Comparison of ENCODE assay signal across 1 cellular context in genomic region chr13:32060319-32060924, GRCh38.
TF ChIP-seq lines count a peak whose summit lies in the region.

No MANE protein-coding gene starts in this region.

TF ChIP-seq in HepG2, 621 proteins besides CTCF, POLR2A, EP300 and RAD21:
- TF ChIP-seq NFYB (CRISPR knock-in tag; IDR thresholded peaks at IDR 0.05) (no peak), MYPOP (CRISPR knock-in tag; IDR thresholded peaks at IDR 0.05) (0 out of 2 replicates have a peak, but pooled peaks have one; percentile 0), NCOR1 (IDR thresholded peaks at IDR 0.05; ENCODE audit: borderline replicate concordance, low read length) (no peak), TCF12 (IDR thresholded peaks at IDR 0.05) (no peak), TCF12 (CRISPR knock-in tag; IDR thresholded peaks at IDR 0.05) (no peak), YEATS2 (CRISPR knock-in tag; IDR thresholded peaks at IDR 0.05; ENCODE audit: borderline replicate concordance) (no peak), HOMEZ (CRISPR knock-in tag; IDR thresholded peaks at IDR 0.05; ENCODE audit: low read depth) (peak; percentile 28; the same call in 1 of the 2 replicates), ETS1 (CRISPR knock-in tag; IDR thresholded peaks at IDR 0.05) (no peak), BCL6 (CRISPR knock-in tag; IDR thresholded peaks at IDR 0.05) (0 out of 2 replicates have a peak, but pooled peaks have one; percentile 20), BRCA1 (CRISPR knock-in tag; IDR thresholded peaks at IDR 0.05) (no peak), ZNF343 (CRISPR knock-in tag; IDR thresholded peaks at IDR 0.05) (no peak), CEBPG (CRISPR knock-in tag; IDR thresholded peaks at IDR 0.05) (no peak), ZNF839 (CRISPR knock-in tag; IDR thresholded peaks at IDR 0.05; ENCODE audit: borderline replicate concordance) (no peak), ZNF253 (CRISPR knock-in tag; IDR thresholded peaks at IDR 0.05; ENCODE audit: borderline replicate concordance) (no peak), FOXO1 (CRISPR knock-in tag; IDR thresholded peaks at IDR 0.05) (no peak), ZNF598 (CRISPR knock-in tag; IDR thresholded peaks at IDR 0.05; ENCODE audit: borderline replicate concordance) (no peak), KLF13 (CRISPR knock-in tag; IDR thresholded peaks at IDR 0.05) (no peak), MLLT10 (CRISPR knock-in tag; IDR thresholded peaks at IDR 0.05) (no peak), ZBTB4 (CRISPR knock-in tag; IDR thresholded peaks at IDR 0.05; ENCODE audit: borderline replicate concordance) (peak; percentile 39; the same call in 1 of the 2 replicates), SALL1 (CRISPR knock-in tag; IDR thresholded peaks at IDR 0.05) (peak; percentile 51), ZNF362 (CRISPR knock-in tag; IDR thresholded peaks at IDR 0.05; ENCODE audit: borderline replicate concordance) (no peak), MTF2 (CRISPR knock-in tag; IDR thresholded peaks at IDR 0.05; ENCODE audit: borderline replicate concordance) (no peak), ZNF296 (CRISPR knock-in tag; conservative IDR thresholded peaks at IDR 0.05) (no peak), ZNF263 (CRISPR knock-in tag; IDR thresholded peaks at IDR 0.05) (no peak), SMARCE1 (IDR thresholded peaks at IDR 0.05; ENCODE audit: borderline replicate concordance) (no peak), STAG1 (CRISPR knock-in tag; IDR thresholded peaks at IDR 0.05) (peak; percentile 18; the same call in 1 of the 2 replicates), ARHGAP35 (CRISPR knock-in tag; IDR thresholded peaks at IDR 0.05; ENCODE audit: borderline replicate concordance) (no peak), ZNF430 (CRISPR knock-in tag; IDR thresholded peaks at IDR 0.05) (no peak), BRD4 (CRISPR knock-in tag; IDR thresholded peaks at IDR 0.05) (0 out of 2 replicates have a peak, but pooled peaks have one; percentile 40), SKIL (CRISPR knock-in tag; IDR thresholded peaks at IDR 0.05; ENCODE audit: borderline replicate concordance) (no peak), GATAD2A (CRISPR knock-in tag; IDR thresholded peaks at IDR 0.05) (peak; percentile 18; the same call in 1 of the 2 replicates), ZUFSP (CRISPR knock-in tag; IDR thresholded peaks at IDR 0.05; ENCODE audit: borderline replicate concordance) (no peak)
